In the genomic region with DNA sequence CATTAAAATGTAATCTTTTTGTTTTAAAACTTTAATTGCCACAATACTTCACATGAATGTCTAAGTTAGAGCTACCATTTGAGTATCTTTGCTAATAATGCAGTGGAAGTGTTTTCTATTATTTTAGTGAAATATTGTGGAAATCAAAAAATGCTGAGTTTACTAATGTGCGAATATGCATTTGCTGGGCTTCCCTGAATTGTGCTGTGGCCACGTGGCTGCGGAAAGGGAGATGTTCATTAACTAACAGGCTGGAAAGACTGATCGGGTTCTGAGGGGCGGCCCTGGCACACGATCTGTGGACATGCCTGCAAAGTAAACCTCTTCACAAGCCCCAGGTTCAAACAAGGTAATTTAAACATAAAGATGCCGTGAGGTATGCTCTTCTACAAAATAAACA, we compare ENCODE assay signal across 31 cellular contexts.
"Had no signal": no experiment of that assay in that cellular context is flagged by ENCODE, and none has a peak within 500 bp of the region (broad histone marks: within the 10 kb centered on the region; RNA-seq: fewer than 3 reads in every experiment).

No MANE protein-coding gene starts in this region.

- H3K4me3 ChIP-seq: adrenal gland, breast epithelium, SK-N-MC had no signal

- ATAC-seq: Panc1, Right ventricle myocardium inferior had no signal

- H3K27ac Mint-ChIP-seq: activated CD4-positive, alpha-beta memory T cell treated with anti-CD3 and anti-CD28 coated beads, Interleukin-2, amount 10 ng/mL, durations not matched to agents 7 days and 5 days; activated naive CD8-positive, alpha-beta T cell treated with anti-CD3 and anti-CD28 coated beads, Interleukin-2, amount 10 ng/mL, durations not matched to agents 7 days and 5 days; activated T-helper 2 cell treated with anti-CD3 and anti-CD28 coated beads, Interferon-gamma antibody, Interleukin-2, Interleukin-4, amounts not matched to agents 10 μg/mL and 5 μg/mL and 100 μg/mL, durations not matched to agents 14 hours and 24 hours and 36 hours had no signal

- H3K4me1 ChIP-seq: adrenal gland, breast epithelium had no signal

- H3K27me3 Mint-ChIP-seq: activated CD4-positive, alpha-beta memory T cell treated with anti-CD3 and anti-CD28 coated beads, Interleukin-2, amount 10 ng/mL, durations not matched to agents 7 days and 5 days; activated naive CD8-positive, alpha-beta T cell treated with anti-CD3 and anti-CD28 coated beads, Interleukin-2, amount 10 ng/mL, durations not matched to agents 7 days and 5 days had no signal

- H3K4me1 Mint-ChIP-seq: activated CD4-positive, alpha-beta memory T cell treated with anti-CD3 and anti-CD28 coated beads, Interleukin-2, amount 10 ng/mL, durations not matched to agents 7 days and 5 days; activated naive CD8-positive, alpha-beta T cell treated with anti-CD3 and anti-CD28 coated beads, Interleukin-2, amount 10 ng/mL, durations not matched to agents 7 days and 5 days had no signal

- H3K27me3 ChIP-seq: adrenal gland, breast epithelium had no signal

- H3K36me3 Mint-ChIP-seq: activated naive CD8-positive, alpha-beta T cell treated with anti-CD3 and anti-CD28 coated beads, Interleukin-2, amount 10 ng/mL, durations not matched to agents 7 days and 5 days had no signal

- H3K4me3 Mint-ChIP-seq: activated CD4-positive, alpha-beta memory T cell treated with anti-CD3 and anti-CD28 coated beads, Interleukin-2, amount 10 ng/mL, durations not matched to agents 7 days and 5 days; activated naive CD8-positive, alpha-beta T cell treated with anti-CD3 and anti-CD28 coated beads, Interleukin-2, amount 10 ng/mL, durations not matched to agents 7 days and 5 days had no signal

- DNase-seq: activated CD4-positive, alpha-beta memory T cell treated with anti-CD3 and anti-CD28 coated beads, Interleukin-2, amount 10 ng/mL, durations not matched to agents 7 days and 5 days; activated CD4-positive, alpha-beta T cell treated with anti-CD3 and anti-CD28 coated beads, Interleukin-2, amount 50 U/mL, for 1 hour; activated CD4-positive, CD25-positive, alpha-beta regulatory T cell; activated naive CD4-positive, alpha-beta T cell treated with anti-CD3 and anti-CD28 coated beads, Interleukin-2, amount 50 U/mL, for 16 hours; activated naive CD8-positive, alpha-beta T cell treated with anti-CD3 and anti-CD28 coated beads, Interleukin-2, amount 10 ng/mL, durations not matched to agents 7 days and 5 days; activated T-cell treated with anti-CD3 and anti-CD28 coated beads for 4 hours; activated T-cell treated with anti-CD3 and anti-CD28 coated beads, Interleukin-2, amount 50 U/mL, for 48 hours; adrenal gland; anterior cingulate cortex; central memory CD4-positive, alpha-beta T cell; IMR-90; KG1; NCI-H1048; NCI-H1417 treated with DMSO at 0.1 percent for 48 hours; NCI-H1694; NCI-H2029; NCI-H2107; NCI-H2171 treated with DMSO at 0.1 percent for 48 hours; NCI-H226; NCI-H524 treated with DMSO at 0.1 percent for 48 hours; NCI-H748 treated with DMSO at 0.1 percent for 48 hours; NK-92 treated with Interleukin-12 subunit alpha and Interleukin-12 subunit beta, amount 100 ng/mL, for 24 hours; OCI-M1; RPMI8226; T-helper 1 cell had no signal

- H3K27ac ChIP-seq: adrenal gland, breast epithelium, SK-N-MC, VCaP had no signal

- H3K36me3 ChIP-seq: adrenal gland, breast epithelium had no signal

- H3K9me3 ChIP-seq: adrenal gland, breast epithelium had no signal
